Comparison of ENCODE assay signal across 8 cellular contexts in the genomic region with DNA sequence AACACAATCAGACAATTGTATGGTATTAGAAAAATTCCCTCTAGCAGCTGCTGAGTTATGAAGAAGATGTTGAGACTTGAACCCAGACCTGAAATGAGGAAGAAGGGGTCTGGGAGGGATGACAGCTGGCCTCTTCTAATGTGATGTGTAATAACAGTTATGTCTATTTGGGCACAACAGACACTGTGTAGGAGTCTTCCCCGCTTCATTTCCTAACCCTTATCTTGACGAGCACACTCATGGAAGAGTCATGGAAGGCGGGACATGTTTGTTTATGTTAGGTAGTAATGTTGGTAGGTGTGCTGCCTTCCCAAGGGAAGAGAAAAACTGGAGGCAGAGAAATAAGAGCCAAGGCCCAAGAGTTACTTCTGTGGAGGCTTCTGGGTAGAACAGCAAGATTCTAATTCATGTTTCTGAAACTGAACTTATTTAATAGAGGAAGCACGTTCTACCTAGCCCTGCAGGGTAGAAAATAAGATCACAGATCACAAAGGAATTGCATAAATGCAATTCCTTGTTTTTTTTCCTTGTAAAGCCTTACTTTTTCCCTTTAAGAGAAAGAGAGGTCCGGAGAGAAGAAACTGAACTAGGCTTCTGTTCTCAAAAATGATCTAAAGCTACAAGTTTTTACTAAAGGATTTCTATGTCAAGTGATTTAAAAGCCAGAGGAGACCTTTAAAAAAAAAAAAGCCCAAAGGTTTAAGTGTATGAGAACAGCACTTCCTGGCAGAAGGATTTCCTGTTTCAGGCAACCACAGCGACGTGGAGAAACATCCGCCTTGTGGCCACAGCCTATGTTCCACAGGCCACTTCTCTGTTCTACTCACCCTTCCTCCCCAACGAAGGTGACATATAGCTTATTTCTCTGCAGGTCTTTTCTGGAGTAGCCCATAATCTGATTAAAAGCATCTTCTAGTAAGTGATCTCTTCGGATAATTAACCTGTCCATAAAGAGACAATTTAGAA.
DNase-seq lines count a peak whose midpoint lies in the region; ATAC-seq and TF ChIP-seq lines count a peak whose summit lies in the region.

No MANE protein-coding gene starts in this region.

- H3K4me2 ChIP-seq in GM23338 (no peak overlapping the region), Loucy (ENCODE audit: low read depth, low read length, poor library complexity, severe bottlenecking) (peak overlapping the region; percentile 77)

- H3K4me1 Mint-ChIP-seq in GM23338 (peaks cover 3% of the 10 kb centered on the region; the same call in 1 of the 3 replicates), natural killer cell (peaks cover 64 to 74% of the 10 kb centered on the region in 2 donors), progenitor cell of endocrine pancreas (ENCODE audit: low read depth) (no peaks in the 10 kb centered on the region)
- H3K4me1 Mint-ChIP-seq in activated CD4-positive, alpha-beta T cell treated with anti-CD3 and anti-CD28 coated beads, Interleukin-2, amount 10 ng/mL, durations not matched to agents 24 days and 14 days: peaks cover 72% of the 10 kb centered on the region

- no peaks in the 10 kb centered on the region; the same call in 2 of the 3 replicates for H3K9me3 Mint-ChIP-seq in GM23338
- H3K9me3 Mint-ChIP-seq in activated CD4-positive, alpha-beta T cell treated with anti-CD3 and anti-CD28 coated beads, Interleukin-2, amount 10 ng/mL, durations not matched to agents 24 days and 14 days: peaks cover 7% of the 10 kb centered on the region
- peaks cover 0 to 4% of the 10 kb centered on the region in 2 donors for H3K9me3 Mint-ChIP-seq in natural killer cell
- peaks cover 2% of the 10 kb centered on the region for H3K9me3 Mint-ChIP-seq in progenitor cell of endocrine pancreas (ENCODE audit: low read depth)

- H3K4me3 Mint-ChIP-seq in GM23338: no peak overlapping the region
- H3K4me3 Mint-ChIP-seq in activated CD4-positive, alpha-beta T cell treated with anti-CD3 and anti-CD28 coated beads, Interleukin-2, amount 10 ng/mL, durations not matched to agents 24 days and 14 days: peak overlapping the region; percentile 68
- peak overlapping the region; percentile 80 for H3K4me3 Mint-ChIP-seq in natural killer cell
- H3K4me3 Mint-ChIP-seq in progenitor cell of endocrine pancreas (ENCODE audit: low read depth): no peak overlapping the region

- DNase-seq in GDM1 (lab: John Stamatoyannopoulos, UW): peak; percentile 92
- DNase-seq in GM23338 (ENCODE audit: low spot score): peak; percentile 18
- peak; percentile 95 for DNase-seq in activated CD4-positive, alpha-beta T cell treated with anti-CD3 and anti-CD28 coated beads, Interleukin-2, amount 10 ng/mL, durations not matched to agents 24 days and 14 days
- peak; percentile 73 to 74 (median 73) for DNase-seq in effector memory CD4-positive, alpha-beta T cell
- DNase-seq in natural killer cell: peak; percentile 74
- DNase-seq in tibial artery: peak; percentile 51 to 80
- DNase-seq in progenitor cell of endocrine pancreas (ENCODE audit: low spot score, unreplicated experiment): no peak

- no peaks in the 10 kb centered on the region for H3F3A ChIP-seq in GM23338 (replicated peaks; ENCODE audit: low read depth)
- peaks cover 5% of the 10 kb centered on the region; the same call in 1 of the 2 replicates for H3F3A ChIP-seq in Loucy (ENCODE audit: low read depth)

- H3K4me3 ChIP-seq in GM23338: no peak overlapping the region
- peak overlapping the region; percentile 56 for H3K4me3 ChIP-seq in Loucy (ENCODE audit: low read length, poor library complexity, severe bottlenecking)
- peak overlapping the region; percentile 22 for H3K4me3 ChIP-seq in effector memory CD4-positive, alpha-beta T cell (ENCODE audit: insufficient read depth, low read depth, low read length, poor library complexity, severe bottlenecking)
- no peak overlapping the region for H3K4me3 ChIP-seq in tibial artery

- H4K20me1 ChIP-seq in GM23338 (replicated peaks; ENCODE audit: insufficient read depth) (no peaks in the 10 kb centered on the region), Loucy (ENCODE audit: insufficient read depth, low read length, poor library complexity, severe bottlenecking) (no peaks in the 10 kb centered on the region)

- H3K36me3 Mint-ChIP-seq in GM23338 (ENCODE audit: low read depth) (no peaks in the 10 kb centered on the region), natural killer cell (no peaks in the 10 kb centered on the region), progenitor cell of endocrine pancreas (ENCODE audit: insufficient read depth) (peaks cover 15% of the 10 kb centered on the region)
- peaks cover 13% of the 10 kb centered on the region for H3K36me3 Mint-ChIP-seq in activated CD4-positive, alpha-beta T cell treated with anti-CD3 and anti-CD28 coated beads, Interleukin-2, amount 10 ng/mL, durations not matched to agents 24 days and 14 days (ENCODE audit: low read depth)

- H3K9me3 ChIP-seq in Loucy (ENCODE audit: insufficient read depth, low read depth, low read length) (no peaks in the 10 kb centered on the region), tibial artery (no peaks in the 10 kb centered on the region)
- H3K9me3 ChIP-seq in effector memory CD4-positive, alpha-beta T cell (ENCODE audit: control insufficient read depth, low read length): no peaks in the 10 kb centered on the region

- H3K36me3 ChIP-seq in GM23338 (ENCODE audit: insufficient read depth): no peaks in the 10 kb centered on the region
- no peaks in the 10 kb centered on the region for H3K36me3 ChIP-seq in Loucy (ENCODE audit: insufficient read depth, low read length)
- H3K36me3 ChIP-seq in effector memory CD4-positive, alpha-beta T cell (ENCODE audit: control insufficient read depth, insufficient read depth, low read length): no peaks in the 10 kb centered on the region
- H3K36me3 ChIP-seq in tibial artery: no peaks in the 10 kb centered on the region

- ATAC-seq in GM23338 (no peak), natural killer cell (peak; percentile 66 to 89 (median 84))

- H3K27me3 Mint-ChIP-seq in GM23338 (ENCODE audit: insufficient read depth, low read depth, poor library complexity): peaks cover 2% of the 10 kb centered on the region
- H3K27me3 Mint-ChIP-seq in activated CD4-positive, alpha-beta T cell treated with anti-CD3 and anti-CD28 coated beads, Interleukin-2, amount 10 ng/mL, durations not matched to agents 24 days and 14 days: no peaks in the 10 kb centered on the region
- no peaks in the 10 kb centered on the region for H3K27me3 Mint-ChIP-seq in natural killer cell (ENCODE audit: low read depth in 2 of 2)
- H3K27me3 Mint-ChIP-seq in progenitor cell of endocrine pancreas: no peaks in the 10 kb centered on the region

- H2AFZ ChIP-seq in GM23338 (0 out of 2 replicates have a peak overlapping the region, but pooled peaks have one; percentile 11), Loucy (ENCODE audit: low read length) (no peak overlapping the region)

- no peak overlapping the region for H3K27ac Mint-ChIP-seq in GM23338
- peak overlapping the region; percentile 99 for H3K27ac Mint-ChIP-seq in activated CD4-positive, alpha-beta T cell treated with anti-CD3 and anti-CD28 coated beads, Interleukin-2, amount 10 ng/mL, durations not matched to agents 24 days and 14 days
- H3K27ac Mint-ChIP-seq in natural killer cell: peak overlapping the region; percentile 97
- no peak overlapping the region for H3K27ac Mint-ChIP-seq in progenitor cell of endocrine pancreas

- no peak overlapping the region for H3K27ac ChIP-seq in GM23338 (ENCODE audit: low read depth)
- H3K27ac ChIP-seq in effector memory CD4-positive, alpha-beta T cell (ENCODE audit: insufficient read depth, low read length, poor library complexity, severe bottlenecking): peak overlapping the region; percentile 72
- H3K27ac ChIP-seq in tibial artery: no peak overlapping the region

- H3K9ac ChIP-seq in Loucy (ENCODE audit: low read depth, low read length, poor library complexity, severe bottlenecking): peak overlapping the region; percentile 57

- H3K27me3 ChIP-seq in GM23338 (ENCODE audit: insufficient read depth) (no peaks in the 10 kb centered on the region), Loucy (ENCODE audit: insufficient read depth, low read length, poor library complexity, severe bottlenecking) (no peaks in the 10 kb centered on the region), tibial artery (no peaks in the 10 kb centered on the region)
- no peaks in the 10 kb centered on the region for H3K27me3 ChIP-seq in effector memory CD4-positive, alpha-beta T cell (replicated peaks; ENCODE audit: control insufficient read depth, insufficient read depth, low read length, poor library complexity, severe bottlenecking)

- intact Hi-C loops in activated CD4-positive, alpha-beta T cell treated with anti-CD3 and anti-CD28 coated beads, Interleukin-2, amount 10 ng/mL, durations not matched to agents 24 days and 14 days (cut with micrococcal nuclease): loop anchor here (1.0 to 5.0 kb wide), 6 partner anchors 40 to 747 kb away; partner anchors contain the start of gene STK17B
- intact Hi-C loops in natural killer cell (cut with micrococcal nuclease) (loop anchor here (1.0 to 5.0 kb wide), 6 partner anchors 23 to 583 kb away; partner anchors contain the start of gene SLC39A10), tibial artery (cut with DNase I; ENCODE audit: low total_unique reads) (no loop called here)

- H3K4me1 ChIP-seq in GM23338 (ENCODE audit: insufficient read depth): peaks cover 6% of the 10 kb centered on the region; the same call in 1 of the 2 replicates
- H3K4me1 ChIP-seq in Loucy (ENCODE audit: insufficient read depth, low read length, poor library complexity, severe bottlenecking): peaks cover 43% of the 10 kb centered on the region
- H3K4me1 ChIP-seq in effector memory CD4-positive, alpha-beta T cell (ENCODE audit: control insufficient read depth, insufficient read depth, low read length, poor library complexity, severe bottlenecking): peaks cover 42% of the 10 kb centered on the region
- H3K4me1 ChIP-seq in tibial artery: no peaks in the 10 kb centered on the region

- no peaks in the 10 kb centered on the region for H3K79me2 ChIP-seq in GM23338 (replicated peaks; ENCODE audit: insufficient read depth)
- H3K79me2 ChIP-seq in Loucy (ENCODE audit: insufficient read depth, low read length): no peaks in the 10 kb centered on the region

- TF ChIP-seq CTCF in GM23338 (conservative IDR thresholded peaks at IDR 0.05; ENCODE audit: low read depth in 2 of 2): no peak
- TF ChIP-seq CTCF in Loucy (conservative IDR thresholded peaks at IDR 0.05; ENCODE audit: low read length): no peak
- TF ChIP-seq CTCF in natural killer cell (IDR thresholded peaks at IDR 0.05): no peak
- TF ChIP-seq CTCF in tibial artery (IDR thresholded peaks at IDR 0.05): no peak
- no peak for TF ChIP-seq CTCF in progenitor cell of endocrine pancreas (IDR thresholded peaks at IDR 0.05; ENCODE audit: unreplicated experiment)

- no peaks in the 10 kb centered on the region for H3K9me2 ChIP-seq in GM23338 (ENCODE audit: insufficient read depth)
- no peaks in the 10 kb centered on the region for H3K9me2 ChIP-seq in Loucy (replicated peaks; ENCODE audit: low read depth, low read length)

TF ChIP-seq in GM23338, 12 proteins besides CTCF, POLR2A, EP300 and RAD21 (continues in another document):
- TF ChIP-seq CREB1 (CRISPR knock-in tag; IDR thresholded peaks at IDR 0.05; ENCODE audit: low read depth) (no peak), EZH2phosphoT487 (IDR thresholded peaks at IDR 0.05; ENCODE audit: unreplicated experiment) (no peak)

Comparison
In these comparisons a context has a peak if more than half of its experiments do, and no peak if none do; other contexts are left out.
1. H3K4me3 ChIP-seq: peak in Loucy (single experiment) and effector memory CD4-positive, alpha-beta T cell (single experiment); none in GM23338 (single experiment) and tibial artery (0 of 2).
2. H3K27ac Mint-ChIP-seq: peak in activated CD4-positive, alpha-beta T cell treated with anti-CD3 and anti-CD28 coated beads, Interleukin-2, amount 10 ng/mL, durations not matched to agents 24 days and 14 days (single experiment) and natural killer cell (2 of 2); none in GM23338 (single experiment) and progenitor cell of endocrine pancreas (single experiment).
3. H3K4me3 Mint-ChIP-seq: peak in activated CD4-positive, alpha-beta T cell treated with anti-CD3 and anti-CD28 coated beads, Interleukin-2, amount 10 ng/mL, durations not matched to agents 24 days and 14 days (single experiment) and natural killer cell (single experiment); none in GM23338 (single experiment) and progenitor cell of endocrine pancreas (single experiment).